20 cellular contexts compared by ENCODE assay signal in the genomic region with DNA sequence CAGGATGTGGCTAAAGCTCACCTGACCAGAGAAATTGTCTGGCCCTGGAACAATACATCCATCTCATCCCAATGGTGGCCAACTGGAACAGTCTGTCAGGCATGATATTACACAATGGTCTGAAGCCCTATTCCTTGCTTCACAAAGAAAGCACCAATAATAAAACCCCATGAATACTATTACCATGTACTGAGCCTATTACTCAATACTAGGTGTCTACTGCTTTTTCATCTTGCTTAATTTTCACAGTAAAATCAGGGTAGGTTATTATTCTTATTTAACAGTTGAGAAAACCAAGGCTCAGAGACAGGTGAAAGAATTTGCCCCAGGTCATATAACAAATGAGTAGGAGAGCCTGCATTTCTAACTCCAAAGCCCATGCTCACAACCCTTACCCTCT.
"Had no signal": no experiment of that assay in that cellular context is flagged by ENCODE, and none has a peak within 500 bp of the region (broad histone marks: within the 10 kb centered on the region; RNA-seq: fewer than 3 reads in every experiment).

No MANE protein-coding gene starts in this region.

- ATAC-seq: esophagus mucosa; gastrocnemius medialis; left colon; left ventricle myocardium superior; naive thymus-derived CD4-positive, alpha-beta T cell; right lobe of liver; stimulated activated naive B cell treated with anti-CD40 and anti-IgM and Interleukin-4, amounts not matched to agents 10 μg/mL and 1 μg/mL and 100 μg/mL, for 72 hours; stimulated activated naive CD8-positive, alpha-beta T cell treated with anti-CD3 and anti-CD28 coated beads, Interleukin-15, amount 100 ng/mL, for 72 hours had no signal

- H3K4me3 ChIP-seq: dorsolateral prefrontal cortex, gastrocnemius medialis, prostate gland, right lobe of liver, testis, transverse colon had no signal

- DNase-seq: cortex of kidney; dorsolateral prefrontal cortex; effector CD8-positive, alpha-beta T cell; gastrocnemius medialis; glutamatergic neuron; islet precursor cell; left colon; left ventricle myocardium superior; naive thymus-derived CD4-positive, alpha-beta T cell; nephron progenitor cell; retina; right lobe of liver; stimulated activated CD4-positive, alpha-beta T cell treated with anti-CD3 and anti-CD28 coated beads, Interleukin-2, amount 100 ng/mL, for 24 hours; stimulated activated CD4-positive, alpha-beta T cell treated with anti-CD3 and anti-CD28 coated beads, Interleukin-4, amount 100 ng/mL, for 4 hours; stimulated activated naive B cell treated with anti-CD40 and anti-IgM and Interleukin-4, amounts not matched to agents 10 μg/mL and 1 μg/mL and 100 μg/mL, for 72 hours; stimulated activated naive CD8-positive, alpha-beta T cell treated with anti-CD3 and anti-CD28 coated beads, Interleukin-15, amount 100 ng/mL, for 72 hours; testis; transverse colon had no signal
